In the genomic region with DNA sequence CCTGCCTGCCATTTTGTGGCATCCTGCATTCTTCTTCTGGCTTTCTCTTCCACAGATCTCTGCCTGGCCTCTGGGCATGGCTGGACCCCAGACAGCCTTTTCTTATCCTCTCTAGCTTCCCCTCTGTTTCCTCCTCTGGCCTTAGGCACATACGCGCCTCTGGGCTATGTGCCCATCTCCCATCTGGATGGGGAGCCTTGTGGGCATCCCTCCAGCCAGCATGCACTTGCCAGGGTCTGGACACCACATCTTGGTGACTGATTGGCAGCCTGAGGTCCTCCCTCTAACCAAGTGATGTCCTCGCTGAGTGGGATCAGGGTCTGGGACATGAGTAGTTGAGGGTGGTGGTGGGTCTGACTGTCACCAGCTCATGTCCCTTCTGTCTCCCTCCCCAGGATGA, we compare ENCODE assay signal across 10 cellular contexts. TPM values are rescaled to one million over a fixed set of nuclear protein-coding genes. Genes with fewer than 3 reads are reported as not detected.
DNase-seq lines count a peak whose midpoint lies in the region; ATAC-seq and TF ChIP-seq lines count a peak whose summit lies in the region.
"Had no signal": no experiment of that assay in that cellular context is flagged by ENCODE, and none has a peak within 500 bp of the region (broad histone marks: within the 10 kb centered on the region; RNA-seq: fewer than 3 reads in every experiment).

No MANE protein-coding gene starts in this region.

- TF ChIP-seq CTCF in AG04450 (IDR thresholded peaks at IDR 0.05; ENCODE audit: low read depth, low read length) (no peak), nephron progenitor cell (IDR thresholded peaks at IDR 0.05) (no peak)

- H3K9me3 ChIP-seq in AG04450 (ENCODE audit: control insufficient read depth, insufficient read depth, low read length) (no peaks in the 10 kb centered on the region), duodenal mucosa (ENCODE audit: control insufficient read depth in 1 of 2, low read length in 2 of 2) (no peaks in the 10 kb centered on the region)
- H3K9me3 ChIP-seq in CD8-positive, alpha-beta memory T cell (ENCODE audit: low read length), result no peaks in the 10 kb centered on the region

- H3K4me1 ChIP-seq in CD8-positive, alpha-beta memory T cell (ENCODE audit: insufficient read depth, low read length), result peaks cover 32% of the 10 kb centered on the region
- peaks cover 50 to 59% of the 10 kb centered on the region in 2 donors for H3K4me1 ChIP-seq in duodenal mucosa (ENCODE audit: control insufficient read depth in 1 of 2, insufficient read depth in 2 of 2, low read length in 2 of 2)

- peak overlapping the region in 6 of 8 donors; percentile 22 to 77 (median 50) for H3K27ac Mint-ChIP-seq in CD8-positive, alpha-beta memory T cell
- H3K27ac Mint-ChIP-seq in nephron progenitor cell, result peak overlapping the region; percentile 57
- H3K27ac Mint-ChIP-seq: T-helper 2 cell treated with Interferon-gamma antibody and Interleukin-4, amounts not matched to agents 5 μg/mL and 100 μg/mL, for 36 hours had no signal

- H3K27ac ChIP-seq in AG04450 (ENCODE audit: low read depth, low read length) (peak overlapping the region; percentile 94), duodenal mucosa (ENCODE audit: low read depth, low read length) (no peak overlapping the region)
- no peak overlapping the region for H3K27ac ChIP-seq in CD8-positive, alpha-beta memory T cell (ENCODE audit: low read depth, low read length)

- H3K4me1 Mint-ChIP-seq in CD8-positive, alpha-beta memory T cell, result peaks cover 58 to 84% (median 84%) of the 10 kb centered on the region in 3 donors
- peaks cover 69% of the 10 kb centered on the region for H3K4me1 Mint-ChIP-seq in nephron progenitor cell

- POLR2A ChIA-PET in AG04450 (lab: Yijun Ruan, JAX), result interaction anchor here (2.5 kb wide), 1 partner anchor 13 kb away, joined by 6 read pairs; the partner anchor contains the start of gene PLEKHO2
- POLR2A ChIA-PET in CD8-positive, alpha-beta memory T cell (lab: Charles Lee), result no interaction called here

- no peak overlapping the region for H3K4me3 Mint-ChIP-seq in CD8-positive, alpha-beta memory T cell
- H3K4me3 Mint-ChIP-seq in nephron progenitor cell, result no peak overlapping the region
- H3K4me3 Mint-ChIP-seq: CD8-positive, alpha-beta T cell; T-helper 2 cell treated with Interferon-gamma antibody and Interleukin-4, amounts not matched to agents 5 μg/mL and 100 μg/mL, for 36 hours had no signal

- H3K4me3 ChIP-seq in AG04450 (ENCODE audit: low read depth, low read length), result no peak overlapping the region
- H3K4me3 ChIP-seq in CD8-positive, alpha-beta memory T cell (ENCODE audit: low read length), result no peak overlapping the region
- no peak overlapping the region for H3K4me3 ChIP-seq in duodenal mucosa (ENCODE audit: low read depth in 1 of 2, low read length in 2 of 2)

- H3K36me3 Mint-ChIP-seq in CD8-positive, alpha-beta memory T cell, result peaks cover 0 to 86% (median 9%) of the 10 kb centered on the region in 3 donors
- peaks cover 32% of the 10 kb centered on the region for H3K36me3 Mint-ChIP-seq in nephron progenitor cell (ENCODE audit: low read depth)

- no peaks in the 10 kb centered on the region for H3K27me3 ChIP-seq in AG04450 (ENCODE audit: control insufficient read depth, insufficient read depth, low read length)
- no peaks in the 10 kb centered on the region for H3K27me3 ChIP-seq in CD8-positive, alpha-beta memory T cell (ENCODE audit: insufficient read depth, low read length, poor library complexity, severe bottlenecking)
- no peaks in the 10 kb centered on the region for H3K27me3 ChIP-seq in duodenal mucosa (ENCODE audit: control insufficient read depth in 1 of 2, insufficient read depth in 2 of 2, low read length in 2 of 2)

- CTCF ChIA-PET in AG04450 (lab: Charles Lee), result no interaction called here
- CTCF ChIA-PET in CD8-positive, alpha-beta memory T cell (lab: Charles Lee), result interaction anchor here (1.1 kb wide), 1 partner anchor 33 kb away, joined by 3 read pairs; no protein-coding TSS in a partner anchor

- no peaks in the 10 kb centered on the region for H3K27me3 Mint-ChIP-seq in CD8-positive, alpha-beta memory T cell
- peaks cover 3% of the 10 kb centered on the region for H3K27me3 Mint-ChIP-seq in nephron progenitor cell (ENCODE audit: low read depth, poor library complexity)

- peak overlapping the region; percentile 2 to 14 for H3K9ac ChIP-seq in duodenal mucosa (ENCODE audit: low read depth in 1 of 2, low read length in 2 of 2)

- DNase-seq in AG04450 (ENCODE audit: low read depth, low spot score) (no peak), nephron progenitor cell (no peak), DMS79 (lab: John Stamatoyannopoulos, UW) (no peak), foreskin melanocyte (no peak)
- DNase-seq in CD8-positive, alpha-beta memory T cell, result no peak
- no peak for DNase-seq in effector CD8-positive, alpha-beta T cell (lab: John Stamatoyannopoulos, UW)
- DNase-seq: CD8-positive, alpha-beta T cell had no signal

- H3K9me3 Mint-ChIP-seq in CD8-positive, alpha-beta memory T cell, result no peaks in the 10 kb centered on the region
- no peaks in the 10 kb centered on the region for H3K9me3 Mint-ChIP-seq in nephron progenitor cell
- H3K9me3 Mint-ChIP-seq: CD8-positive, alpha-beta T cell; T-helper 2 cell treated with Interferon-gamma antibody and Interleukin-4, amounts not matched to agents 5 μg/mL and 100 μg/mL, for 36 hours had no signal

- no peak for ATAC-seq in GM19452 (IDR thresholded peaks at IDR 0.05; ENCODE audit: unreplicated experiment)
- ATAC-seq: CD8-positive, alpha-beta T cell had no signal

- peaks cover 30% of the 10 kb centered on the region for H3K36me3 ChIP-seq in CD8-positive, alpha-beta memory T cell (ENCODE audit: insufficient read depth, low read length)
- peaks cover 11 to 16% of the 10 kb centered on the region in 2 donors for H3K36me3 ChIP-seq in duodenal mucosa (ENCODE audit: control insufficient read depth in 1 of 2, insufficient read depth in 2 of 2, low read length in 2 of 2)

RNA-seq across cellular contexts. Expression of gene PLEKHO2, which starts 12.8 kb away (rescaled TPM):
- polyA plus RNA-seq in AG04450 (2011; rRNA removed), result 29.5 and 30.3 TPM in 2 replicates
- 37.3 and 44.9 TPM in 2 replicates for polyA minus RNA-seq in AG04450 (2011; rRNA and poly(A)+ RNA removed)
- total RNA-seq in CD8-positive, alpha-beta memory T cell, result 10 to 100 TPM; 15.8 to 16.1 TPM
- polyA plus RNA-seq in CD8-positive, alpha-beta memory T cell, result 33.3 TPM

RNA-seq across cellular contexts. Expression of gene PIF1, which starts 29.1 kb away (rescaled TPM):
- 5.6 and 6.2 TPM in 2 replicates for polyA plus RNA-seq in AG04450 (2011; rRNA removed)
- 6.3 and 6.5 TPM in 2 replicates for polyA minus RNA-seq in AG04450 (2011; rRNA and poly(A)+ RNA removed)
- 10 to 100 TPM; 14.6 to 14.7 TPM for total RNA-seq in CD8-positive, alpha-beta memory T cell
- 0.25 TPM for polyA plus RNA-seq in CD8-positive, alpha-beta memory T cell

RNA-seq across cellular contexts. Expression of gene ANKDD1A, which starts 57.2 kb away (rescaled TPM):
- 4.0 and 5.4 TPM in 2 replicates for polyA plus RNA-seq in AG04450 (2011; rRNA removed)
- polyA minus RNA-seq in AG04450 (2011; rRNA and poly(A)+ RNA removed), result 4.3 and 7.9 TPM in 2 replicates
- total RNA-seq in CD8-positive, alpha-beta memory T cell, result 1 to 10 TPM; 3.0 TPM
- 2.4 TPM for polyA plus RNA-seq in CD8-positive, alpha-beta memory T cell
